18 cellular contexts compared by ENCODE assay signal in genomic region chr2:129913695-129914495, GRCh38.
"Had no signal": no experiment of that assay in that cellular context is flagged by ENCODE, and none has a peak within 500 bp of the region (broad histone marks: within the 10 kb centered on the region; RNA-seq: fewer than 3 reads in every experiment).

No MANE protein-coding gene starts in this region.

- ATAC-seq: activated CD8-positive, alpha-beta T cell treated with anti-CD3 and anti-CD28 coated beads for 36 hours; activated T-cell treated with anti-CD3 and anti-CD28 coated beads, Interleukin-2, amount 50 U/mL, for 4 hours; foreskin keratinocyte had no signal

- H3K36me3 ChIP-seq: breast epithelium, spleen, tibial nerve, WERI-Rb-1 had no signal

- H3K27ac ChIP-seq: breast epithelium, coronary artery, foreskin keratinocyte, spleen, tibial nerve, WERI-Rb-1 had no signal

- H3K27me3 ChIP-seq: breast epithelium, tibial nerve had no signal

- H3K9ac ChIP-seq: SK-N-SH had no signal

- H3K4me1 ChIP-seq: breast epithelium, foreskin keratinocyte, spleen, tibial nerve had no signal

- DNase-seq: activated CD4-positive, alpha-beta T cell treated with anti-CD3 and anti-CD28 coated beads, Interleukin-2, amount 10 ng/mL, durations not matched to agents 7 days and 5 days; activated CD4-positive, CD25-positive, alpha-beta regulatory T cell treated with anti-CD3 and anti-CD28 coated beads, Interleukin-2, amount 50 U/mL, for 72 hours; activated CD8-positive, alpha-beta T cell treated with anti-CD3 and anti-CD28 coated beads for 36 hours; activated naive CD4-positive, alpha-beta T cell treated with anti-CD3 and anti-CD28 coated beads for 36 hours; activated naive CD8-positive, alpha-beta T cell treated with anti-CD3 and anti-CD28 coated beads, Interleukin-2, amount 10 ng/mL, durations not matched to agents 7 days and 5 days; activated T-cell treated with anti-CD3 and anti-CD28 coated beads, Interleukin-2, amount 50 U/mL, for 4 hours; amniotic stem cell; foreskin keratinocyte; immature natural killer cell; retina; SIG-M5; SK-N-SH; spleen; stimulated activated CD4-positive, alpha-beta T cell treated with anti-CD3 and anti-CD28 coated beads, Interleukin-4, amount 100 ng/mL, for 24 hours; WERI-Rb-1 had no signal

- H3K4me3 ChIP-seq: breast epithelium, coronary artery, spleen, tibial nerve had no signal

- H3K9me3 ChIP-seq: SK-N-SH had no signal
